Comparison of ENCODE assay signal across 16 cellular contexts in the genomic region with DNA sequence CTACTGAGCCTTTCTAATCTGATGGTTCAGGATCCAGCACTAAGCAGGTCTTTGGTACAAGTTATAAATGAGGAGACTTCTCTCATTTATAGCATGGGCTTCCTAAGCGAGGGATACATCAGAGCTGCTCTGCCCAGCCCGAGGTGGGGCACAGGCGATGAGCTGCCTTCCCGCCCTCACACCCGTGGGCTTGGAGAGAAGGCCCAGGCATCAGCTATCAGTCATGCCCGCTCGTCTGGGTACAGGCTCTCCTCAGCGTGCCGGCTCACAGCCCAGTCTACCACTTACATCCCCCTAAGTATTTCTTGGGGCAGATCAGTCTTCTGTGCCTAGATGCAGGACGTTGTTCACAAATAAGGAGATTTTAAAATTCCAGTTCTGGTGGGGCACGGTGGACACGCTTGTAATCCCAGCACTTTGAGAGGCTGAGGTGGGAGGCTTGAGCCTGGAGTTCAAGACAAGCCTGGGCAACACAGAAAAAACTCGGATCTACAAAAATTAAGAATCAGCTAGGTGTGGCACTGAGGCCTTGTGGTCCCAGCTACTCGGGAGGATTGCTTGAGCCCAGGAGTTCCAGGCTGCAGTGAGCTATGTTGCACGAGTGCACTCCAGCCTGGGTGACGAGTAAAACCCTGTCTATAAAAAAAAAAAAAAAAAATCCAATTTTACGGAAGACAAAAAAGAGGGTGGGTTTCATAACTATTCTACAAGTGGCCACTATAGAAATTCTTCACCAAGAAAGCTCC. TPM values are rescaled to one million over a fixed set of nuclear protein-coding genes. Genes with fewer than 3 reads are reported as not detected.
A peak's percentile ranks its signal among the peaks of the same experiment; 100 is the strongest.
DNase-seq lines count a peak whose midpoint lies in the region; ATAC-seq and TF ChIP-seq lines count a peak whose summit lies in the region.
"Had no signal": no experiment of that assay in that cellular context is flagged by ENCODE, and none has a peak within 500 bp of the region (broad histone marks: within the 10 kb centered on the region; RNA-seq: fewer than 3 reads in every experiment).

No MANE protein-coding gene starts in this region.

- peaks cover 60 to 61% of the 10 kb centered on the region in 2 donors for H3K4me1 Mint-ChIP-seq in natural killer cell

- DNase-seq in A673 (ENCODE audit: low spot score) (no peak), HL-60 (ENCODE audit: low read depth in 1 of 2, low spot score in 1 of 2) (no peak), mammary epithelial cell (no peak), natural killer cell (no peak), NCI-H446 (lab: John Stamatoyannopoulos, UW) (no peak), uterus (no peak), erythroblast (lab: John Stamatoyannopoulos, UW) (no peak), tibial nerve (ENCODE audit: low spot score in 2 of 2) (no peak)
- DNase-seq: activated T-cell treated with anti-CD3 and anti-CD28 coated beads, Interleukin-2, amount 50 U/mL, for 1 hour; cortex of kidney; kidney glomerular epithelial cell; NCI-H1048; NCI-H82; Right ventricle myocardium superior; stimulated activated naive CD4-positive, alpha-beta T cell treated with Interleukin-2 at 50 U/mL for 16 hours had no signal

- peak overlapping the region; percentile 38 for H3K9ac ChIP-seq in mammary epithelial cell (ENCODE audit: insufficient read depth, low read length)

- in situ Hi-C loops in mammary epithelial cell (cut with MboI; ENCODE audit: low sequenced_read_pairs in 2 of 2): no loop called here

- H3K36me3 Mint-ChIP-seq in natural killer cell: no peaks in the 10 kb centered on the region

- peak overlapping the region; percentile 79 for H2AFZ ChIP-seq in mammary epithelial cell (ENCODE audit: low read depth, low read length)

- no peaks in the 10 kb centered on the region for H3K9me3 Mint-ChIP-seq in natural killer cell

- dilution Hi-C loops in mammary epithelial cell (cut with HindIII; ENCODE audit: low sequenced_read_pairs): no loop called here

- H3K4me3 ChIP-seq in A673 (ENCODE audit: low read depth, low read length, poor library complexity, severe bottlenecking) (no peak overlapping the region), HL-60 (replicated peaks; ENCODE audit: insufficient read depth, low read length) (no peak overlapping the region), mammary epithelial cell (replicated peaks in 1 of 3; ENCODE audit: insufficient read depth in 1 of 3, low read depth in 2 of 3, low read length in 3 of 3) (no peak overlapping the region), uterus (no peak overlapping the region), tibial nerve (no peak overlapping the region)
- H3K4me3 ChIP-seq: smooth muscle cell had no signal

- TF ChIP-seq CTCF in A673 (conservative IDR thresholded peaks at IDR 0.05; ENCODE audit: low read depth, low read length) (no peak), HL-60 (IDR thresholded peaks at IDR 0.05; ENCODE audit: insufficient read depth, low read length) (no peak), mammary epithelial cell (conservative IDR thresholded peaks at IDR 0.05 in 1 of 2, IDR thresholded peaks at IDR 0.05 in 1 of 2; ENCODE audit: extremely low read depth in 1 of 2, insufficient read depth in 1 of 2, low read depth in 1 of 2, low read length in 2 of 2) (no peak), natural killer cell (IDR thresholded peaks at IDR 0.05) (no peak), uterus (IDR thresholded peaks at IDR 0.05) (no peak), tibial nerve (IDR thresholded peaks at IDR 0.05) (no peak)

- H3K79me2 ChIP-seq in mammary epithelial cell (ENCODE audit: insufficient read depth, low read length): no peaks in the 10 kb centered on the region

- peak overlapping the region; percentile 73 for H3K27ac ChIP-seq in A673 (ENCODE audit: low read depth, low read length, poor library complexity, severe bottlenecking)
- peak overlapping the region; percentile 80 for H3K27ac ChIP-seq in HL-60 (replicated peaks)
- H3K27ac ChIP-seq in mammary epithelial cell (ENCODE audit: insufficient read depth, low read depth, low read length): peak overlapping the region; percentile 81
- H3K27ac ChIP-seq in uterus: no peak overlapping the region
- no peak overlapping the region for H3K27ac ChIP-seq in tibial nerve

- H4K20me1 ChIP-seq in mammary epithelial cell (ENCODE audit: insufficient read depth, low read length): no peaks in the 10 kb centered on the region

- 78% methylated on average over 14 of the region's 17 CpGs for WGBS in mammary epithelial cell (ENCODE audit: low coverage, missing lambda C conversion rate)
- 86% methylated on average over 17 of the region's 17 CpGs for WGBS in tibial nerve, 2 donors

- H3K4me1 ChIP-seq in A673 (ENCODE audit: insufficient read depth, low read length, poor library complexity, severe bottlenecking) (peaks cover 72% of the 10 kb centered on the region), mammary epithelial cell (ENCODE audit: insufficient read depth, low read length) (peaks cover 21% of the 10 kb centered on the region), uterus (no peaks in the 10 kb centered on the region), tibial nerve (peaks cover 0 to 11% (median 0%) of the 10 kb centered on the region in 4 donors)

- CTCF ChIA-PET in A673 (lab: Charles Lee) (no interaction called here), mammary epithelial cell (lab: Charles Lee; ENCODE audit: low non-redundant PET) (no interaction called here)

- H3K27ac Mint-ChIP-seq in natural killer cell: peak overlapping the region; percentile 96 to 98

- POLR2A ChIA-PET in A673 (lab: Charles Lee; ENCODE audit: low non-redundant PET): interaction anchor here (0.7 kb wide), 1 partner anchor 9 kb away, joined by 8 read pairs; no protein-coding TSS in a partner anchor

- TF ChIP-seq POLR2A in uterus (IDR thresholded peaks at IDR 0.05) (no peak), erythroblast (IDR thresholded peaks at IDR 0.05; ENCODE audit: low read length) (no peak), tibial nerve (IDR thresholded peaks at IDR 0.05) (no peak)

- H3K27me3 ChIP-seq in A673 (replicated peaks; ENCODE audit: insufficient read depth, low read depth, low read length, poor library complexity) (no peaks in the 10 kb centered on the region), HL-60 (ENCODE audit: insufficient read depth, poor library complexity, severe bottlenecking) (no peaks in the 10 kb centered on the region), mammary epithelial cell (ENCODE audit: insufficient read depth, low read length) (no peaks in the 10 kb centered on the region), uterus (no peaks in the 10 kb centered on the region), tibial nerve (no peaks in the 10 kb centered on the region)

- H3K36me3 ChIP-seq in A673 (ENCODE audit: insufficient read depth, low read length, poor library complexity, severe bottlenecking) (no peaks in the 10 kb centered on the region), mammary epithelial cell (ENCODE audit: insufficient read depth, low read length) (no peaks in the 10 kb centered on the region), uterus (no peaks in the 10 kb centered on the region), tibial nerve (no peaks in the 10 kb centered on the region)

- ATAC-seq in natural killer cell: no peak

- no peaks in the 10 kb centered on the region for H3K27me3 Mint-ChIP-seq in natural killer cell (ENCODE audit: low read depth in 2 of 2)

- peak overlapping the region; percentile 68 for H3K4me2 ChIP-seq in mammary epithelial cell (ENCODE audit: insufficient read depth, low read depth, low read length)
- H3K4me2 ChIP-seq: smooth muscle cell had no signal

- no peak for TF ChIP-seq EP300 in tibial nerve (IDR thresholded peaks at IDR 0.05)

- H3K4me3 Mint-ChIP-seq in natural killer cell: no peak overlapping the region

- H3K9me3 ChIP-seq in A673 (ENCODE audit: low read depth, low read length, poor library complexity, severe bottlenecking) (no peaks in the 10 kb centered on the region), mammary epithelial cell (replicated peaks; ENCODE audit: insufficient read depth, low read length) (no peaks in the 10 kb centered on the region), uterus (no peaks in the 10 kb centered on the region), tibial nerve (no peaks in the 10 kb centered on the region)

- intact Hi-C loops in A673 (cut with micrococcal nuclease; ENCODE audit: unreplicated experiment): no loop called here
- intact Hi-C loops in mammary epithelial cell (cut with micrococcal nuclease): no loop called here
- intact Hi-C loops in natural killer cell (cut with micrococcal nuclease): no loop called here
- intact Hi-C loops in uterus (cut with DNase I; ENCODE audit: low total_unique reads): no loop called here

- no TSS peak for BruUV-seq in A673 (replicated peaks; lab: Mats Ljungman, UMichigan)
- no TSS peak for BruUV-seq in mammary epithelial cell (replicated peaks; lab: Mats Ljungman, UMichigan)

RNA-seq across cellular contexts. Expression of a gene that starts 57.0 kb away (rescaled TPM):
- total RNA-seq in A673 (2021) (36.8 and 49.1 TPM in 2 replicates), mammary epithelial cell (1 to 10 TPM; 2.0 to 4.7 TPM), natural killer cell (100 to 1,000 TPM; 432 to 516 (median 438) TPM), uterus (10 to 100 TPM in 2 of 4 donors, 1 to 10 TPM in 2; 3.2 to 32.7 (median 11.0) TPM), tibial nerve (10 to 100 TPM in 1 of 4 donors, 1 to 10 TPM in 3; 3.6 to 12.6 (median 6.8) TPM)
- polyA plus RNA-seq in mammary epithelial cell: 1.4 TPM
- polyA minus RNA-seq in mammary epithelial cell: 0.47 TPM
- polyA plus RNA-seq: smooth muscle cell had no signal

Comparison
In these comparisons a context has a peak if more than half of its experiments do, and no peak if none do; other contexts are left out.
1. H3K27ac ChIP-seq: peak in A673 (single experiment), HL-60 (single experiment) and mammary epithelial cell (single experiment); none in uterus (0 of 2) and tibial nerve (0 of 4).